In the genomic region with DNA sequence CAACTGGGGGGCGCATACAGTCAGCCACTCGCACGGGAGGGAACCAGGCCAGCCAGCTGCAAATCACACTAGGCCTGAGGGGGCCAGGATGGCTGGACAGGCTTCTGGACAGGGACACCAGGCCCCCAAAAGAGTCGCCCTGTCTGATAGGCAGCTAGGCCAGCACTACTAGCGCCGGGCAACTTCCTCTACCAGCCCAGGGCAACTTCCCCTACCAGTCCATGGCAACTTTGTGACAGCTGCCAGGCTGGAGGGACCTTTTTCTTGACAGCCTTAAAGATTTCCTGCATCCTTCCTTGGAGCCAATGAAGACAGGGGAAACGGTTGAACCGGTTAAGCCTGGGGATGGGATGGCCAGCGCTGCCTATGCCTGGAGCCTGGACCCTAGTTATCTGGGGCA, we compare ENCODE assay signal across 8 cellular contexts. TPM values are rescaled to one million over a fixed set of nuclear protein-coding genes. Genes with fewer than 3 reads are reported as not detected.
DNase-seq lines count a peak whose midpoint lies in the region; ATAC-seq and TF ChIP-seq lines count a peak whose summit lies in the region.

No MANE protein-coding gene starts in this region.

- H3K27me3 Mint-ChIP-seq in MCF 10A (ENCODE audit: insufficient read depth, unreplicated experiment): no peaks in the 10 kb centered on the region

- intact Hi-C loops in breast epithelium (cut with DNase I; ENCODE audit: low total_unique reads) (no loop called here), MCF 10A (cut with micrococcal nuclease) (loop anchor here (5.0 kb wide), 1 partner anchor 146 kb away; no protein-coding TSS in a partner anchor), adrenal gland (cut with DNase I) (no loop called here), aorta (cut with DNase I) (loop anchor here in 1 of 2 donors (5.0 kb wide), 1 partner anchor 44 kb away; no protein-coding TSS in a partner anchor)

- peak overlapping the region in 2 of 3 donors; percentile 36 to 65 for H3K4me3 ChIP-seq in breast epithelium
- H3K4me3 ChIP-seq in adrenal gland: no peak overlapping the region
- H3K4me3 ChIP-seq in mucosa of rectum (ENCODE audit: low read length in 2 of 2): peak overlapping the region in 1 of 2 donors; percentile 26
- no peak overlapping the region for H3K4me3 ChIP-seq in aorta (ENCODE audit: low read length in 2 of 2)

- H3K9me3 Mint-ChIP-seq in MCF 10A (ENCODE audit: unreplicated experiment): no peaks in the 10 kb centered on the region

- no TSS peak for BruUV-seq in MCF 10A (replicated peaks; lab: Mats Ljungman, UMichigan)

- TF ChIP-seq POLR2A in breast epithelium (IDR thresholded peaks at IDR 0.05) (no peak), adrenal gland (IDR thresholded peaks at IDR 0.05) (no peak)

- H3K27me3 ChIP-seq in breast epithelium (no peaks in the 10 kb centered on the region), adrenal gland (no peaks in the 10 kb centered on the region), mucosa of rectum (ENCODE audit: control insufficient read depth in 2 of 2, insufficient read depth in 2 of 2, low read length in 2 of 2) (no peaks in the 10 kb centered on the region), aorta (ENCODE audit: control insufficient read depth in 1 of 2, insufficient read depth in 2 of 2, low read length in 1 of 2) (no peaks in the 10 kb centered on the region)

- H3K27ac ChIP-seq in breast epithelium (peak overlapping the region; percentile 83 to 92), adrenal gland (peak overlapping the region; percentile 70 to 96 (median 91)), mucosa of rectum (ENCODE audit: low read depth in 2 of 2, low read length in 2 of 2) (peak overlapping the region; percentile 79 to 80), aorta (ENCODE audit: low read depth in 1 of 2, low read length in 2 of 2) (peak overlapping the region; percentile 45 to 97)

- CTCF ChIA-PET in MCF 10A (lab: Yijun Ruan, JAX): interaction anchor here (0.5 to 1.8 kb wide), 3 partner anchors 11 to 931 kb away, joined by 3 to 7 read pairs (median 4); partner anchors contain the start of gene OTUD3

- H3K9me3 ChIP-seq in breast epithelium: no peaks in the 10 kb centered on the region
- no peaks in the 10 kb centered on the region for H3K9me3 ChIP-seq in adrenal gland (replicated peaks in 1 of 3)
- H3K9me3 ChIP-seq in mucosa of rectum (ENCODE audit: control insufficient read depth in 2 of 2, low read length in 2 of 2): no peaks in the 10 kb centered on the region
- no peaks in the 10 kb centered on the region for H3K9me3 ChIP-seq in aorta (ENCODE audit: control insufficient read depth, low read length)

- ATAC-seq in aorta (ENCODE audit: low FRiP score) (no peak), HG03025 (IDR thresholded peaks at IDR 0.05; ENCODE audit: low FRiP score, unreplicated experiment) (no peak)

- DNase-seq in breast epithelium (ENCODE audit: low spot score in 2 of 2): no peak
- no peak for DNase-seq in MCF 10A (ENCODE audit: unreplicated experiment)
- no peak for DNase-seq in adrenal gland
- no peak for DNase-seq in aorta
- no peak for DNase-seq in T1000 (lab: John Stamatoyannopoulos, UW)
- no peak for DNase-seq in A172 (ENCODE audit: low spot score)

- H3K36me3 Mint-ChIP-seq in MCF 10A (ENCODE audit: insufficient read depth, unreplicated experiment): peaks cover 18% of the 10 kb centered on the region

- POLR2A ChIA-PET in MCF 10A (lab: Yijun Ruan, JAX): interaction anchor here (1.0 to 5.8 kb wide), 5 partner anchors 11 to 136 kb away, joined by 3 to 30 read pairs (median 6); partner anchors contain the start of gene ALDH4A1

- H3K4me3 Mint-ChIP-seq in MCF 10A (ENCODE audit: unreplicated experiment): no peak overlapping the region

- H3K4me1 Mint-ChIP-seq in MCF 10A (ENCODE audit: insufficient read depth, unreplicated experiment): peaks cover 56% of the 10 kb centered on the region

- no peak for TF ChIP-seq CTCF in breast epithelium (IDR thresholded peaks at IDR 0.05)
- no peak for TF ChIP-seq CTCF in MCF 10A (IDR thresholded peaks at IDR 0.05; ENCODE audit: unreplicated experiment)
- TF ChIP-seq CTCF in adrenal gland (IDR thresholded peaks at IDR 0.05): no peak

- H3K9ac ChIP-seq in mucosa of rectum (ENCODE audit: low read depth in 1 of 2, low read length in 2 of 2): peak overlapping the region in 1 of 2 donors; percentile 32

- H3K36me3 ChIP-seq in breast epithelium (no peaks in the 10 kb centered on the region), adrenal gland (replicated peaks in 1 of 2) (no peaks in the 10 kb centered on the region), mucosa of rectum (ENCODE audit: control insufficient read depth in 2 of 2, insufficient read depth in 2 of 2, low read length in 2 of 2) (no peaks in the 10 kb centered on the region), aorta (ENCODE audit: control insufficient read depth in 1 of 2, insufficient read depth in 2 of 2, low read length in 1 of 2) (no peaks in the 10 kb centered on the region)

- peaks cover 16 to 18% of the 10 kb centered on the region in 2 donors for H3K4me1 ChIP-seq in breast epithelium
- H3K4me1 ChIP-seq in adrenal gland (replicated peaks in 1 of 2): peaks cover 60 to 87% of the 10 kb centered on the region in 2 donors
- H3K4me1 ChIP-seq in mucosa of rectum (ENCODE audit: control insufficient read depth in 2 of 2, insufficient read depth in 2 of 2, low read length in 2 of 2): peaks cover 40 to 67% of the 10 kb centered on the region in 2 donors
- peaks cover 0 to 2% of the 10 kb centered on the region in 2 donors for H3K4me1 ChIP-seq in aorta (ENCODE audit: control insufficient read depth in 1 of 2, insufficient read depth in 2 of 2, low read length in 2 of 2)

- 61 to 66% (median 63%) methylated on average over 7 to 9 of the region's 9 CpGs for WGBS in adrenal gland, 4 donors
- WGBS in aorta, 2 donors: 41 to 43% methylated on average over 9 of the region's 9 CpGs

- no peak overlapping the region for H3K27ac Mint-ChIP-seq in MCF 10A (ENCODE audit: low read depth, unreplicated experiment)

RNA-seq across cellular contexts. Expression of gene IFFO2, which starts 5.1 kb away (rescaled TPM):
- total RNA-seq in breast epithelium: 10 to 100 TPM in 2 of 3 donors, 1 to 10 TPM in 1; 5.8 to 35.3 (median 34.4) TPM
- 10.8 and 21.0 TPM in 2 replicates for total RNA-seq in MCF 10A (2022)
- total RNA-seq in adrenal gland: 10 to 100 TPM; 13.5 to 23.4 (median 17.9) TPM
- polyA plus RNA-seq in adrenal gland: 10 to 100 TPM in 1 of 3 donors, 1 to 10 TPM in 2; 5.9 to 10.8 (median 9.7) TPM
- 10 to 100 TPM; 21.5 to 34.7 TPM for total RNA-seq in aorta
- 1 to 10 TPM; 3.9 to 5.4 TPM for polyA plus RNA-seq in aorta
- 6.3 and 7.1 TPM in 2 replicates for total RNA-seq in A172 (2014; rRNA removed; shearing (Covaris generic))

RNA-seq across cellular contexts. Expression of gene ALDH4A1, which starts 49.1 kb away (rescaled TPM):
- 10 to 100 TPM; 15.7 to 81.0 (median 23.7) TPM for total RNA-seq in breast epithelium
- total RNA-seq in MCF 10A (2022): 5.7 and 6.3 TPM in 2 replicates
- total RNA-seq in adrenal gland: 10 to 100 TPM; 18.1 to 46.9 (median 26.5) TPM
- polyA plus RNA-seq in adrenal gland: 10 to 100 TPM; 11.3 to 15.1 (median 12.5) TPM
- 10 to 100 TPM in 1 of 2 donors, 1 to 10 TPM in 1; 9.3 to 12.7 TPM for total RNA-seq in aorta
- polyA plus RNA-seq in aorta: 1 to 10 TPM; 4.8 to 9.8 TPM
- total RNA-seq in A172 (2014; rRNA removed; shearing (Covaris generic)): 8.4 and 10.1 TPM in 2 replicates

Comparison
In these comparisons a context has a peak if more than half of its experiments do, and no peak if none do; other contexts are left out.
1. H3K4me3 ChIP-seq: peak in breast epithelium (2 of 3); none in adrenal gland (0 of 4) and aorta (0 of 2).
2. Peak in every context shown above with its lines, with median percentiles within 50 percentile points of each other: H3K27ac ChIP-seq.